Comparison of ENCODE assay signal across 1 cellular context in the genomic region with DNA sequence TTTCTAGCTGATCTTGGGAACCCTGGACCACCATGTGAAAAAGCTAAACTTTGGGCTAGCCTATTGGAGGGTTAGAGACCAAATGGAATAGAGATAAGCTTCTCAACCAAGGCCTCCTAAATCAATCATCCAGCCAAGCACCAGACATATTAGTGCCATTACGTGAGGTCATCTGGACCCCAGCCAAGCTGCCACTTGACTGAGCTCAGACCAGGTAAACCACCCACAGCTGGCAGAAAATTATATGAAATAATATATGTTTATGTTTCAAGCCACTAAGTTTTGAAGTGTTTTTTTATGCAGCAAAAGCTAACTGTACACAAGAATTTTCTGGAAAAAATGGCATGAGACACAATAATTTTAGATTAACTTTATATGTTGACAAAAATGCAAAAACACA.
TF ChIP-seq lines count a peak whose summit lies in the region.

No MANE protein-coding gene starts in this region.

TF ChIP-seq in K562, 482 proteins besides CTCF, POLR2A, EP300 and RAD21 (continued from another document):
- TF ChIP-seq, protein P1, sequence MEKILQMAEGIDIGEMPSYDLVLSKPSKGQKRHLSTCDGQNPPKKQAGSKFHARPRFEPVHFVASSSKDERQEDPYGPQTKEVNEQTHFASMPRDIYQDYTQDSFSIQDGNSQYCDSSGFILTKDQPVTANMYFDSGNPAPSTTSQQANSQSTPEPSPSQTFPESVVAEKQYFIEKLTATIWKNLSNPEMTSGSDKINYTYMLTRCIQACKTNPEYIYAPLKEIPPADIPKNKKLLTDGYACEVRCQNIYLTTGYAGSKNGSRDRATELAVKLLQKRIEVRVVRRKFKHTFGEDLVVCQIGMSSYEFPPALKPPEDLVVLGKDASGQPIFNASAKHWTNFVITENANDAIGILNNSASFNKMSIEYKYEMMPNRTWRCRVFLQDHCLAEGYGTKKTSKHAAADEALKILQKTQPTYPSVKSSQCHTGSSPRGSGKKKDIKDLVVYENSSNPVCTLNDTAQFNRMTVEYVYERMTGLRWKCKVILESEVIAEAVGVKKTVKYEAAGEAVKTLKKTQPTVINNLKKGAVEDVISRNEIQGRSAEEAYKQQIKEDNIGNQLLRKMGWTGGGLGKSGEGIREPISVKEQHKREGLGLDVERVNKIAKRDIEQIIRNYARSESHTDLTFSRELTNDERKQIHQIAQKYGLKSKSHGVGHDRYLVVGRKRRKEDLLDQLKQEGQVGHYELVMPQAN (IDR thresholded peaks at IDR 0.05; ENCODE audit: borderline replicate concordance), result no peak
- no peak for TF ChIP-seq ZBTB8A (IDR thresholded peaks at IDR 0.05; ENCODE audit: partially characterized antibody)
- no peak for TF ChIP-seq DNMT1 (IDR thresholded peaks at IDR 0.05)
- TF ChIP-seq, protein P2, sequence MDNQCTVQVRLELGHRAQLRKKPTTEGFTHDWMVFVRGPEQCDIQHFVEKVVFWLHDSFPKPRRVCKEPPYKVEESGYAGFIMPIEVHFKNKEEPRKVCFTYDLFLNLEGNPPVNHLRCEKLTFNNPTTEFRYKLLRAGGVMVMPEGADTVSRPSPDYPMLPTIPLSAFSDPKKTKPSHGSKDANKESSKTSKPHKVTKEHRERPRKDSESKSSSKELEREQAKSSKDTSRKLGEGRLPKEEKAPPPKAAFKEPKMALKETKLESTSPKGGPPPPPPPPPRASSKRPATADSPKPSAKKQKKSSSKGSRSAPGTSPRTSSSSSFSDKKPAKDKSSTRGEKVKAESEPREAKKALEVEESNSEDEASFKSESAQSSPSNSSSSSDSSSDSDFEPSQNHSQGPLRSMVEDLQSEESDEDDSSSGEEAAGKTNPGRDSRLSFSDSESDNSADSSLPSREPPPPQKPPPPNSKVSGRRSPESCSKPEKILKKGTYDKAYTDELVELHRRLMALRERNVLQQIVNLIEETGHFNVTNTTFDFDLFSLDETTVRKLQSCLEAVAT (IDR thresholded peaks at IDR 0.05), result no peak
- no peak for TF ChIP-seq ZNF830 (CRISPR knock-in tag; IDR thresholded peaks at IDR 0.05)
- TF ChIP-seq, protein P3, sequence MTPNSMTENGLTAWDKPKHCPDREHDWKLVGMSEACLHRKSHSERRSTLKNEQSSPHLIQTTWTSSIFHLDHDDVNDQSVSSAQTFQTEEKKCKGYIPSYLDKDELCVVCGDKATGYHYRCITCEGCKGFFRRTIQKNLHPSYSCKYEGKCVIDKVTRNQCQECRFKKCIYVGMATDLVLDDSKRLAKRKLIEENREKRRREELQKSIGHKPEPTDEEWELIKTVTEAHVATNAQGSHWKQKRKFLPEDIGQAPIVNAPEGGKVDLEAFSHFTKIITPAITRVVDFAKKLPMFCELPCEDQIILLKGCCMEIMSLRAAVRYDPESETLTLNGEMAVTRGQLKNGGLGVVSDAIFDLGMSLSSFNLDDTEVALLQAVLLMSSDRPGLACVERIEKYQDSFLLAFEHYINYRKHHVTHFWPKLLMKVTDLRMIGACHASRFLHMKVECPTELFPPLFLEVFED (CRISPR knock-in tag; conservative IDR thresholded peaks at IDR 0.05), result no peak
- TF ChIP-seq ZNF274 (IDR thresholded peaks at IDR 0.05; ENCODE audit: borderline replicate concordance, low read depth, low read length), result no peak
- no peak for TF ChIP-seq NFIX (CRISPR knock-in tag; IDR thresholded peaks at IDR 0.05; ENCODE audit: low read depth)
- TF ChIP-seq HDAC3 (IDR thresholded peaks at IDR 0.05; ENCODE audit: borderline replicate concordance, partially characterized antibody), result no peak
- no peak for TF ChIP-seq RNF2 (IDR thresholded peaks at IDR 0.05)
- TF ChIP-seq BCL6 (CRISPR knock-in tag; IDR thresholded peaks at IDR 0.05), result no peak
- TF ChIP-seq NR3C1 (CRISPR knock-in tag; IDR thresholded peaks at IDR 0.05), result no peak
- TF ChIP-seq TOE1 (IDR thresholded peaks at IDR 0.05; ENCODE audit: borderline replicate concordance), result no peak
- TF ChIP-seq TOE1 (CRISPR knock-in tag; IDR thresholded peaks at IDR 0.05; ENCODE audit: borderline replicate concordance, low read depth), result no peak
- TF ChIP-seq, protein P4, sequence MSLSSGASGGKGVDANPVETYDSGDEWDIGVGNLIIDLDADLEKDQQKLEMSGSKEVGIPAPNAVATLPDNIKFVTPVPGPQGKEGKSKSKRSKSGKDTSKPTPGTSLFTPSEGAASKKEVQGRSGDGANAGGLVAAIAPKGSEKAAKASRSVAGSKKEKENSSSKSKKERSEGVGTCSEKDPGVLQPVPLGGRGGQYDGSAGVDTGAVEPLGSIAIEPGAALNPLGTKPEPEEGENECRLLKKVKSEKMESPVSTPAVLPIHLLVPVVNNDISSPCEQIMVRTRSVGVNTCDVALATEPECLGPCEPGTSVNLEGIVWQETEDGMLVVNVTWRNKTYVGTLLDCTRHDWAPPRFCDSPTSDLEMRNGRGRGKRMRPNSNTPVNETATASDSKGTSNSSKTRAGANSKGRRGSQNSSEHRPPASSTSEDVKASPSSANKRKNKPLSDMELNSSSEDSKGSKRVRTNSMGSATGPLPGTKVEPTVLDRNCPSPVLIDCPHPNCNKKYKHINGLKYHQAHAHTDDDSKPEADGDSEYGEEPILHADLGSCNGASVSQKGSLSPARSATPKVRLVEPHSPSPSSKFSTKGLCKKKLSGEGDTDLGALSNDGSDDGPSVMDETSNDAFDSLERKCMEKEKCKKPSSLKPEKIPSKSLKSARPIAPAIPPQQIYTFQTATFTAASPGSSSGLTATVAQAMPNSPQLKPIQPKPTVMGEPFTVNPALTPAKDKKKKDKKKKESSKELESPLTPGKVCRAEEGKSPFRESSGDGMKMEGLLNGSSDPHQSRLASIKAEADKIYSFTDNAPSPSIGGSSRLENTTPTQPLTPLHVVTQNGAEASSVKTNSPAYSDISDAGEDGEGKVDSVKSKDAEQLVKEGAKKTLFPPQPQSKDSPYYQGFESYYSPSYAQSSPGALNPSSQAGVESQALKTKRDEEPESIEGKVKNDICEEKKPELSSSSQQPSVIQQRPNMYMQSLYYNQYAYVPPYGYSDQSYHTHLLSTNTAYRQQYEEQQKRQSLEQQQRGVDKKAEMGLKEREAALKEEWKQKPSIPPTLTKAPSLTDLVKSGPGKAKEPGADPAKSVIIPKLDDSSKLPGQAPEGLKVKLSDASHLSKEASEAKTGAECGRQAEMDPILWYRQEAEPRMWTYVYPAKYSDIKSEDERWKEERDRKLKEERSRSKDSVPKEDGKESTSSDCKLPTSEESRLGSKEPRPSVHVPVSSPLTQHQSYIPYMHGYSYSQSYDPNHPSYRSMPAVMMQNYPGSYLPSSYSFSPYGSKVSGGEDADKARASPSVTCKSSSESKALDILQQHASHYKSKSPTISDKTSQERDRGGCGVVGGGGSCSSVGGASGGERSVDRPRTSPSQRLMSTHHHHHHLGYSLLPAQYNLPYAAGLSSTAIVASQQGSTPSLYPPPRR (CRISPR knock-in tag; IDR thresholded peaks at IDR 0.05; ENCODE audit: borderline replicate concordance), result no peak
- no peak for TF ChIP-seq ZFPM2 (CRISPR knock-in tag; IDR thresholded peaks at IDR 0.05)
- TF ChIP-seq GTF2A2 (tag; IDR thresholded peaks at IDR 0.05), result no peak
- TF ChIP-seq, protein P5, sequence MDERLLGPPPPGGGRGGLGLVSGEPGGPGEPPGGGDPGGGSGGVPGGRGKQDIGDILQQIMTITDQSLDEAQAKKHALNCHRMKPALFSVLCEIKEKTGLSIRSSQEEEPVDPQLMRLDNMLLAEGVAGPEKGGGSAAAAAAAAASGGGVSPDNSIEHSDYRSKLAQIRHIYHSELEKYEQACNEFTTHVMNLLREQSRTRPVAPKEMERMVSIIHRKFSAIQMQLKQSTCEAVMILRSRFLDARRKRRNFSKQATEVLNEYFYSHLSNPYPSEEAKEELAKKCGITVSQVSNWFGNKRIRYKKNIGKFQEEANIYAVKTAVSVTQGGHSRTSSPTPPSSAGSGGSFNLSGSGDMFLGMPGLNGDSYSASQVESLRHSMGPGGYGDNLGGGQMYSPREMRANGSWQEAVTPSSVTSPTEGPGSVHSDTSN (CRISPR knock-in tag; IDR thresholded peaks at IDR 0.05; ENCODE audit: low read depth), result no peak
- TF ChIP-seq, protein P5 (tag; conservative IDR thresholded peaks at IDR 0.05; ENCODE audit: low read depth), result peak; percentile 66
- TF ChIP-seq, protein P6, sequence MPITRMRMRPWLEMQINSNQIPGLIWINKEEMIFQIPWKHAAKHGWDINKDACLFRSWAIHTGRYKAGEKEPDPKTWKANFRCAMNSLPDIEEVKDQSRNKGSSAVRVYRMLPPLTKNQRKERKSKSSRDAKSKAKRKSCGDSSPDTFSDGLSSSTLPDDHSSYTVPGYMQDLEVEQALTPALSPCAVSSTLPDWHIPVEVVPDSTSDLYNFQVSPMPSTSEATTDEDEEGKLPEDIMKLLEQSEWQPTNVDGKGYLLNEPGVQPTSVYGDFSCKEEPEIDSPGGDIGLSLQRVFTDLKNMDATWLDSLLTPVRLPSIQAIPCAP (CRISPR knock-in tag; IDR thresholded peaks at IDR 0.05; ENCODE audit: borderline replicate concordance), result no peak
